2 cellular contexts compared by ENCODE assay signal in genomic region chr4:68615699-68616422, GRCh38.
A peak's percentile ranks its signal among the peaks of the same experiment; 100 is the strongest.
TF ChIP-seq lines count a peak whose summit lies in the region.

No MANE protein-coding gene starts in this region.

TF ChIP-seq in HepG2, 621 proteins besides CTCF, POLR2A, EP300 and RAD21:
- TF ChIP-seq SRF (IDR thresholded peaks at IDR 0.05; ENCODE audit: low read depth, low read length) (no peak), MAFK (conservative IDR thresholded peaks at IDR 0.05 in 1 of 2, IDR thresholded peaks at IDR 0.05 in 1 of 2; ENCODE audit: low read length in 2 of 2) (peak; percentile 60 to 72; a peak in 3 of 4 replicates), E2F5 (CRISPR knock-in tag; conservative IDR thresholded peaks at IDR 0.05) (no peak), MAFF (IDR thresholded peaks at IDR 0.05; ENCODE audit: low read depth, low read length) (peak; percentile 69), IRF1 (CRISPR knock-in tag; IDR thresholded peaks at IDR 0.05; ENCODE audit: low read depth) (no peak)

TF ChIP-seq in K562, 482 proteins besides CTCF, POLR2A, EP300 and RAD21:
- TF ChIP-seq MAFG (tag; conservative IDR thresholded peaks at IDR 0.05) (peak; percentile 62), MAFK (IDR thresholded peaks at IDR 0.05; ENCODE audit: low read length) (0 out of 2 replicates have a peak, but pooled peaks have one; percentile 10), C11orf30 (IDR thresholded peaks at IDR 0.05; ENCODE audit: low read depth) (peak; percentile 39; the same call in 1 of the 2 replicates), ZNF316 (IDR thresholded peaks at IDR 0.05) (peak; percentile 66), MYBL2 (IDR thresholded peaks at IDR 0.05; ENCODE audit: low read depth) (no peak), MYBL2 (CRISPR knock-in tag; IDR thresholded peaks at IDR 0.05; ENCODE audit: borderline replicate concordance) (no peak)
